17 cellular contexts compared by ENCODE assay signal in genomic region chr3:108757404-108757982, GRCh38.
DNase-seq lines count a peak whose midpoint lies in the region; ATAC-seq and TF ChIP-seq lines count a peak whose summit lies in the region.
"Had no signal": no experiment of that assay in that cellular context is flagged by ENCODE, and none has a peak within 500 bp of the region (broad histone marks: within the 10 kb centered on the region; RNA-seq: fewer than 3 reads in every experiment).

Gene RETNLB (minus strand): TSS chr3:108757410. CDS start chr3:108757185, 225 bp downstream.

- H3K27ac ChIP-seq in DND-41 (ENCODE audit: low read length), result no peak within 1 kb of the TSS
- peak within 1 kb of the TSS; percentile 2 to 48 for H3K27ac ChIP-seq in mucosa of rectum (ENCODE audit: low read depth in 2 of 2, low read length in 2 of 2)
- H3K27ac ChIP-seq: coronary artery, SK-N-MC, vagina had no signal

- H3K9ac ChIP-seq in DND-41 (ENCODE audit: low read depth, low read length) (no peak within 1 kb of the TSS), mucosa of rectum (ENCODE audit: low read depth in 1 of 2, low read length in 2 of 2) (peak within 1 kb of the TSS in 1 of 2 donors; percentile 10)

- H2AFZ ChIP-seq in DND-41 (ENCODE audit: low read depth, low read length), result no peak within 1 kb of the TSS

- H3K4me1 ChIP-seq in DND-41 (ENCODE audit: insufficient read depth, low read length) (peaks cover 32% of the 10 kb centered on the region), mucosa of rectum (ENCODE audit: control insufficient read depth in 2 of 2, insufficient read depth in 2 of 2, low read length in 2 of 2) (peaks cover 0 to 8% of the 10 kb centered on the region in 2 donors)
- H3K4me1 ChIP-seq: vagina had no signal

- H3K36me3 ChIP-seq in DND-41 (ENCODE audit: insufficient read depth, low read length), result no peaks in the 10 kb centered on the region
- H3K36me3 ChIP-seq in mucosa of rectum (ENCODE audit: control insufficient read depth in 2 of 2, insufficient read depth in 2 of 2, low read length in 2 of 2), result no peaks in the 10 kb centered on the region
- H3K36me3 ChIP-seq: vagina had no signal

- ATAC-seq in DND-41 (ENCODE audit: insufficient read depth, low read depth) (peak; percentile 83), HG02759 (IDR thresholded peaks at IDR 0.05; ENCODE audit: unreplicated experiment) (no peak), HG02885 (IDR thresholded peaks at IDR 0.05; ENCODE audit: poor library complexity, unreplicated experiment) (no peak)
- ATAC-seq: activated T-cell treated with anti-CD3 and anti-CD28 coated beads, Interleukin-2, amount 50 U/mL, for 4 hours had no signal

- DNase-seq in DND-41 (peak; percentile 84), NCI-H1436 treated with DMSO at 0.1 percent for 48 hours (lab: John Stamatoyannopoulos, UW) (peak; percentile 89), NCI-H524 treated with DMSO at 0.1 percent for 48 hours (lab: John Stamatoyannopoulos, UW) (peak; percentile 66), LoVo (ENCODE audit: low spot score) (no peak)
- DNase-seq in activated CD4-positive, alpha-beta T cell treated with anti-CD3 and anti-CD28 coated beads for 48 hours, result no peak
- DNase-seq: activated T-cell treated with anti-CD3 and anti-CD28 coated beads, Interleukin-2, amount 50 U/mL, for 4 hours; AML-193; amniotic stem cell; glutamatergic neuron; midbrain; nucleus accumbens had no signal

- H3K9me3 ChIP-seq in DND-41 (ENCODE audit: insufficient read depth, low read length, severe bottlenecking) (no peaks in the 10 kb centered on the region), mucosa of rectum (ENCODE audit: control insufficient read depth in 2 of 2, low read length in 2 of 2) (no peaks in the 10 kb centered on the region)
- H3K9me3 ChIP-seq: vagina had no signal

- no peaks in the 10 kb centered on the region for H3K79me2 ChIP-seq in DND-41 (ENCODE audit: insufficient read depth, low read length)

- no peak for TF ChIP-seq CTCF in DND-41 (IDR thresholded peaks at IDR 0.05; ENCODE audit: borderline replicate concordance, extremely low read depth, low read length, poor library complexity, severe bottlenecking)

- no peaks in the 10 kb centered on the region for H4K20me1 ChIP-seq in DND-41 (ENCODE audit: insufficient read depth, low read length)

- H3K4me2 ChIP-seq in DND-41 (ENCODE audit: insufficient read depth, low read length), result no peak within 1 kb of the TSS

- H3K27me3 ChIP-seq in DND-41 (ENCODE audit: insufficient read depth, low read length, poor library complexity) (no peaks in the 10 kb centered on the region), mucosa of rectum (ENCODE audit: control insufficient read depth in 2 of 2, insufficient read depth in 2 of 2, low read length in 2 of 2) (no peaks in the 10 kb centered on the region)
- H3K27me3 ChIP-seq: vagina had no signal

- H3K4me3 ChIP-seq in DND-41 (ENCODE audit: low read depth in 1 of 2, low read length in 2 of 2), result no peak within 1 kb of the TSS
- H3K4me3 ChIP-seq in mucosa of rectum (ENCODE audit: low read length in 2 of 2), result peak within 1 kb of the TSS; percentile 64 to 65
- H3K4me3 ChIP-seq: coronary artery, SK-N-MC, vagina had no signal

Comparison
In these comparisons a context has a peak if more than half of its experiments do, and no peak if none do; other contexts are left out.
1. DNase-seq: peak in DND-41 (single experiment), NCI-H1436 treated with DMSO at 0.1 percent for 48 hours (single experiment) and NCI-H524 treated with DMSO at 0.1 percent for 48 hours (single experiment); none in activated CD4-positive, alpha-beta T cell treated with anti-CD3 and anti-CD28 coated beads for 48 hours (single experiment) and LoVo (single experiment).
2. H3K4me3 ChIP-seq: peak in mucosa of rectum (2 of 2); none in DND-41 (0 of 2).